Comparison of ENCODE assay signal across 1 cellular context in the genomic region with DNA sequence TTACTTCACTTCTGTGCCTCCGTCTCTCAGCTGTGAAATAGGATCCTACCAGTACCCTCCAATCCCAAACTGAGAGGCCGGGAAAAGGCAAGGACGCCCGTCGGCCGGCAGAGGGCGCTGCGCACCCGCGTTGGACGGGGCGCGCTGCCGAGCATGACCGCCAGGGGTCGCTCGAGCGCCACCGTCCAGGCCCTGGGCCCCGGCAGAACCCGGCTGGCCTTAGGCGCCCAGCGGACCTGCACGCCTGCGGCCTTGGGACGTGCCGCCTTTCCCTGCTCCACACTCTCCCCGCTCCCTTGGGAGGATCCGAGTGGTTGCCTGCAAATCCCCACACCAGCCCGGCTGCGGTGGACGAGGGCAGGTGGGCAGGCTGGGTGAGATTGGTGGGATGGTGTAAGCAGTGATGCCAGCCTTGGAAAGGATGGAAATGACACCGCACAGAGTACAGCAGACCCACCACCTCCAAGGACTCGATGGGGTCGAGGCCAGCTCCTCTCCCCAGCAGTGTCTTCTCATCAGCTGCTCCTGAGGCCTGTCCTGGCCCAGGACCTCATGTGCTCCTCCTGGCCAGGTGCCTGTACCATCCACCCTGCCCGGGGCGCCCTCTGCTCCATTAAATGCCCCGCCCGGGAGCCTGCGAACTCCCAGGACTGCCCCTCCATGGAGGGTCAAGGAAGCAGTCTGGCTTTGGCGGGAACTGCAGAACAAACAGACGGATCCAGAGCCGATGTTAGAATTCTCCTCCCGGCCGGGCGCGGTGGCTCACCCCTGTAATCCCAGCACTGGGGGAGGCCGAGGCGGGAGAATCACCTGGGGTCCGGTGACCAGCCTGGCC.
TF ChIP-seq lines count a peak whose summit lies in the region.

No MANE protein-coding gene starts in this region.

TF ChIP-seq in HepG2, 621 proteins besides CTCF, POLR2A, EP300 and RAD21 (continued from another document and continues in another):
- TF ChIP-seq, protein P1, sequence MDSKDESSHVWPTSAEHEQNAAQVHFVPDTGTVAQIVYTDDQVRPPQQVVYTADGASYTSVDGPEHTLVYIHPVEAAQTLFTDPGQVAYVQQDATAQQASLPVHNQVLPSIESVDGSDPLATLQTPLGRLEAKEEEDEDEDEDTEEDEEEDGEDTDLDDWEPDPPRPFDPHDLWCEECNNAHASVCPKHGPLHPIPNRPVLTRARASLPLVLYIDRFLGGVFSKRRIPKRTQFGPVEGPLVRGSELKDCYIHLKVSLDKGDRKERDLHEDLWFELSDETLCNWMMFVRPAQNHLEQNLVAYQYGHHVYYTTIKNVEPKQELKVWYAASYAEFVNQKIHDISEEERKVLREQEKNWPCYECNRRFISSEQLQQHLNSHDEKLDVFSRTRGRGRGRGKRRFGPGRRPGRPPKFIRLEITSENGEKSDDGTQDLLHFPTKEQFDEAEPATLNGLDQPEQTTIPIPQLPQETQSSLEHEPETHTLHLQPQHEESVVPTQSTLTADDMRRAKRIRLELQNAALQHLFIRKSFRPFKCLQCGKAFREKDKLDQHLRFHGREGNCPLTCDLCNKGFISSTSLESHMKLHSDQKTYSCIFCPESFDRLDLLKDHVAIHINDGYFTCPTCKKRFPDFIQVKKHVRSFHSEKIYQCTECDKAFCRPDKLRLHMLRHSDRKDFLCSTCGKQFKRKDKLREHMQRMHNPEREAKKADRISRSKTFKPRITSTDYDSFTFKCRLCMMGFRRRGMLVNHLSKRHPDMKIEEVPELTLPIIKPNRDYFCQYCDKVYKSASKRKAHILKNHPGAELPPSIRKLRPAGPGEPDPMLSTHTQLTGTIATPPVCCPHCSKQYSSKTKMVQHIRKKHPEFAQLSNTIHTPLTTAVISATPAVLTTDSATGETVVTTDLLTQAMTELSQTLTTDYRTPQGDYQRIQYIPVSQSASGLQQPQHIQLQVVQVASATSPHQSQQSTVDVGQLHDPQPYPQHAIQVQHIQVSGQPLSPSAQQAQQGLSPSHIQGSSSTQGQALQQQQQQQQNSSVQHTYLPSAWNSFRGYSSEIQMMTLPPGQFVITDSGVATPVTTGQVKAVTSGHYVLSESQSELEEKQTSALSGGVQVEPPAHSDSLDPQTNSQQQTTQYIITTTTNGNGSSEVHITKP (CRISPR knock-in tag; IDR thresholded peaks at IDR 0.05; ENCODE audit: low read depth): peak; percentile 28; the same call in 1 of the 2 replicates
- TF ChIP-seq, protein P2, sequence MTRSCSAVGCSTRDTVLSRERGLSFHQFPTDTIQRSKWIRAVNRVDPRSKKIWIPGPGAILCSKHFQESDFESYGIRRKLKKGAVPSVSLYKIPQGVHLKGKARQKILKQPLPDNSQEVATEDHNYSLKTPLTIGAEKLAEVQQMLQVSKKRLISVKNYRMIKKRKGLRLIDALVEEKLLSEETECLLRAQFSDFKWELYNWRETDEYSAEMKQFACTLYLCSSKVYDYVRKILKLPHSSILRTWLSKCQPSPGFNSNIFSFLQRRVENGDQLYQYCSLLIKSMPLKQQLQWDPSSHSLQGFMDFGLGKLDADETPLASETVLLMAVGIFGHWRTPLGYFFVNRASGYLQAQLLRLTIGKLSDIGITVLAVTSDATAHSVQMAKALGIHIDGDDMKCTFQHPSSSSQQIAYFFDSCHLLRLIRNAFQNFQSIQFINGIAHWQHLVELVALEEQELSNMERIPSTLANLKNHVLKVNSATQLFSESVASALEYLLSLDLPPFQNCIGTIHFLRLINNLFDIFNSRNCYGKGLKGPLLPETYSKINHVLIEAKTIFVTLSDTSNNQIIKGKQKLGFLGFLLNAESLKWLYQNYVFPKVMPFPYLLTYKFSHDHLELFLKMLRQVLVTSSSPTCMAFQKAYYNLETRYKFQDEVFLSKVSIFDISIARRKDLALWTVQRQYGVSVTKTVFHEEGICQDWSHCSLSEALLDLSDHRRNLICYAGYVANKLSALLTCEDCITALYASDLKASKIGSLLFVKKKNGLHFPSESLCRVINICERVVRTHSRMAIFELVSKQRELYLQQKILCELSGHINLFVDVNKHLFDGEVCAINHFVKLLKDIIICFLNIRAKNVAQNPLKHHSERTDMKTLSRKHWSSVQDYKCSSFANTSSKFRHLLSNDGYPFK (CRISPR knock-in tag; IDR thresholded peaks at IDR 0.05; ENCODE audit: borderline replicate concordance): no peak
- TF ChIP-seq SMC3 (IDR thresholded peaks at IDR 0.05; ENCODE audit: low read length) (peak; percentile 83; the same call in 1 of the 2 replicates), SIX1 (CRISPR knock-in tag; IDR thresholded peaks at IDR 0.05; ENCODE audit: borderline replicate concordance) (peak; percentile 66; the same call in 1 of the 2 replicates), ZNF619 (CRISPR knock-in tag; IDR thresholded peaks at IDR 0.05) (no peak; the same call in 1 of the 2 replicates), NFE2 (CRISPR knock-in tag; IDR thresholded peaks at IDR 0.05) (no peak), ATF7 (IDR thresholded peaks at IDR 0.05) (no peak), ATF7 (CRISPR knock-in tag; IDR thresholded peaks at IDR 0.05) (0 out of 2 replicates have a peak, but pooled peaks have one; percentile 25), GABPA (IDR thresholded peaks at IDR 0.05; ENCODE audit: low read depth, low read length) (no peak), GABPA (CRISPR knock-in tag; IDR thresholded peaks at IDR 0.05; ENCODE audit: low read depth) (no peak), ZFP37 (CRISPR knock-in tag; IDR thresholded peaks at IDR 0.05; ENCODE audit: borderline replicate concordance) (no peak), PAX8 (CRISPR knock-in tag; IDR thresholded peaks at IDR 0.05; ENCODE audit: borderline replicate concordance) (0 out of 2 replicates have a peak, but pooled peaks have one; percentile 27), ZNF761 (CRISPR knock-in tag; conservative IDR thresholded peaks at IDR 0.05) (peak; percentile 2; the same call in 1 of the 2 replicates), CENPX (CRISPR knock-in tag; IDR thresholded peaks at IDR 0.05) (no peak), AHR (CRISPR knock-in tag; IDR thresholded peaks at IDR 0.05) (no peak; the same call in 1 of the 2 replicates), ZNF703 (CRISPR knock-in tag; IDR thresholded peaks at IDR 0.05; ENCODE audit: borderline replicate concordance) (no peak), TOE1 (CRISPR knock-in tag; IDR thresholded peaks at IDR 0.05) (no peak), ISL2 (CRISPR knock-in tag; IDR thresholded peaks at IDR 0.05) (peak; percentile 40; the same call in 1 of the 2 replicates), ZNF558 (CRISPR knock-in tag; IDR thresholded peaks at IDR 0.05; ENCODE audit: borderline replicate concordance) (no peak), MBNL3 (CRISPR knock-in tag; conservative IDR thresholded peaks at IDR 0.05) (no peak), ARNT (IDR thresholded peaks at IDR 0.05) (no peak)
- TF ChIP-seq, protein P3, sequence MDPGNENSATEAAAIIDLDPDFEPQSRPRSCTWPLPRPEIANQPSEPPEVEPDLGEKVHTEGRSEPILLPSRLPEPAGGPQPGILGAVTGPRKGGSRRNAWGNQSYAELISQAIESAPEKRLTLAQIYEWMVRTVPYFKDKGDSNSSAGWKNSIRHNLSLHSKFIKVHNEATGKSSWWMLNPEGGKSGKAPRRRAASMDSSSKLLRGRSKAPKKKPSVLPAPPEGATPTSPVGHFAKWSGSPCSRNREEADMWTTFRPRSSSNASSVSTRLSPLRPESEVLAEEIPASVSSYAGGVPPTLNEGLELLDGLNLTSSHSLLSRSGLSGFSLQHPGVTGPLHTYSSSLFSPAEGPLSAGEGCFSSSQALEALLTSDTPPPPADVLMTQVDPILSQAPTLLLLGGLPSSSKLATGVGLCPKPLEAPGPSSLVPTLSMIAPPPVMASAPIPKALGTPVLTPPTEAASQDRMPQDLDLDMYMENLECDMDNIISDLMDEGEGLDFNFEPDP (CRISPR knock-in tag; conservative IDR thresholded peaks at IDR 0.05): no peak
- TF ChIP-seq, protein P4, sequence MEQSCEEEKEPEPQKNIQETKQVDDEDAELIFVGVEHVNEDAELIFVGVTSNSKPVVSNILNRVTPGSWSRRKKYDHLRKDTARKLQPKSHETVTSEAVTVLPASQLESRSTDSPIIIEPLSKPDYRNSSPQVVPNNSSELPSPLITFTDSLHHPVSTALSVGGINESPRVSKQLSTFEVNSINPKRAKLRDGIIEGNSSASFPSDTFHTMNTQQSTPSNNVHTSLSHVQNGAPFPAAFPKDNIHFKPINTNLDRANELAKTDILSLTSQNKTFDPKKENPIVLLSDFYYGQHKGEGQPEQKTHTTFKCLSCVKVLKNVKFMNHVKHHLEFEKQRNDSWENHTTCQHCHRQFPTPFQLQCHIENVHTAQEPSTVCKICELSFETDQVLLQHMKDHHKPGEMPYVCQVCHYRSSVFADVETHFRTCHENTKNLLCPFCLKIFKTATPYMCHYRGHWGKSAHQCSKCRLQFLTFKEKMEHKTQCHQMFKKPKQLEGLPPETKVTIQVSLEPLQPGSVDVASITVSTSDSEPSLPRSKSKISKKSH (CRISPR knock-in tag; IDR thresholded peaks at IDR 0.05; ENCODE audit: borderline replicate concordance): no peak
- TF ChIP-seq, protein P5, sequence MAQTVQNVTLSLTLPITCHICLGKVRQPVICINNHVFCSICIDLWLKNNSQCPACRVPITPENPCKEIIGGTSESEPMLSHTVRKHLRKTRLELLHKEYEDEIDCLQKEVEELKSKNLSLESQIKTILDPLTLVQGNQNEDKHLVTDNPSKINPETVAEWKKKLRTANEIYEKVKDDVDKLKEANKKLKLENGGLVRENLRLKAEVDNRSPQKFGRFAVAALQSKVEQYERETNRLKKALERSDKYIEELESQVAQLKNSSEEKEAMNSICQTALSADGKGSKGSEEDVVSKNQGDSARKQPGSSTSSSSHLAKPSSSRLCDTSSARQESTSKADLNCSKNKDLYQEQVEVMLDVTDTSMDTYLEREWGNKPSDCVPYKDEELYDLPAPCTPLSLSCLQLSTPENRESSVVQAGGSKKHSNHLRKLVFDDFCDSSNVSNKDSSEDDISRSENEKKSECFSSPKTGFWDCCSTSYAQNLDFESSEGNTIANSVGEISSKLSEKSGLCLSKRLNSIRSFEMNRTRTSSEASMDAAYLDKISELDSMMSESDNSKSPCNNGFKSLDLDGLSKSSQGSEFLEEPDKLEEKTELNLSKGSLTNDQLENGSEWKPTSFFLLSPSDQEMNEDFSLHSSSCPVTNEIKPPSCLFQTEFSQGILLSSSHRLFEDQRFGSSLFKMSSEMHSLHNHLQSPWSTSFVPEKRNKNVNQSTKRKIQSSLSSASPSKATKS (CRISPR knock-in tag; IDR thresholded peaks at IDR 0.05): no peak
- TF ChIP-seq, protein P6, sequence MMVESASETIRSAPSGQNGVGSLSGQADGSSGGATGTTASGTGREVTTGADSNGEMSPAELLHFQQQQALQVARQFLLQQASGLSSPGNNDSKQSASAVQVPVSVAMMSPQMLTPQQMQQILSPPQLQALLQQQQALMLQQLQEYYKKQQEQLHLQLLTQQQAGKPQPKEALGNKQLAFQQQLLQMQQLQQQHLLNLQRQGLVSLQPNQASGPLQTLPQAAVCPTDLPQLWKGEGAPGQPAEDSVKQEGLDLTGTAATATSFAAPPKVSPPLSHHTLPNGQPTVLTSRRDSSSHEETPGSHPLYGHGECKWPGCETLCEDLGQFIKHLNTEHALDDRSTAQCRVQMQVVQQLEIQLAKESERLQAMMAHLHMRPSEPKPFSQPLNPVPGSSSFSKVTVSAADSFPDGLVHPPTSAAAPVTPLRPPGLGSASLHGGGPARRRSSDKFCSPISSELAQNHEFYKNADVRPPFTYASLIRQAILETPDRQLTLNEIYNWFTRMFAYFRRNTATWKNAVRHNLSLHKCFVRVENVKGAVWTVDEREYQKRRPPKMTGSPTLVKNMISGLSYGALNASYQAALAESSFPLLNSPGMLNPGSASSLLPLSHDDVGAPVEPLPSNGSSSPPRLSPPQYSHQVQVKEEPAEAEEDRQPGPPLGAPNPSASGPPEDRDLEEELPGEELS (CRISPR knock-in tag; IDR thresholded peaks at IDR 0.05): peak; percentile 13; the same call in 1 of the 2 replicates
- TF ChIP-seq, protein P7, sequence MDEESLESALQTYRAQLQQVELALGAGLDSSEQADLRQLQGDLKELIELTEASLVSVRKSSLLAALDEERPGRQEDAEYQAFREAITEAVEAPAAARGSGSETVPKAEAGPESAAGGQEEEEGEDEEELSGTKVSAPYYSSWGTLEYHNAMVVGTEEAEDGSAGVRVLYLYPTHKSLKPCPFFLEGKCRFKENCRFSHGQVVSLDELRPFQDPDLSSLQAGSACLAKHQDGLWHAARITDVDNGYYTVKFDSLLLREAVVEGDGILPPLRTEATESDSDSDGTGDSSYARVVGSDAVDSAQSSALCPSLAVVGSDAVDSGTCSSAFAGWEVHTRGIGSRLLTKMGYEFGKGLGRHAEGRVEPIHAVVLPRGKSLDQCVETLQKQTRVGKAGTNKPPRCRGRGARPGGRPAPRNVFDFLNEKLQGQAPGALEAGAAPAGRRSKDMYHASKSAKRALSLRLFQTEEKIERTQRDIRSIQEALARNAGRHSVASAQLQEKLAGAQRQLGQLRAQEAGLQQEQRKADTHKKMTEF (CRISPR knock-in tag; IDR thresholded peaks at IDR 0.05): peak; percentile 84
- TF ChIP-seq, protein P8, sequence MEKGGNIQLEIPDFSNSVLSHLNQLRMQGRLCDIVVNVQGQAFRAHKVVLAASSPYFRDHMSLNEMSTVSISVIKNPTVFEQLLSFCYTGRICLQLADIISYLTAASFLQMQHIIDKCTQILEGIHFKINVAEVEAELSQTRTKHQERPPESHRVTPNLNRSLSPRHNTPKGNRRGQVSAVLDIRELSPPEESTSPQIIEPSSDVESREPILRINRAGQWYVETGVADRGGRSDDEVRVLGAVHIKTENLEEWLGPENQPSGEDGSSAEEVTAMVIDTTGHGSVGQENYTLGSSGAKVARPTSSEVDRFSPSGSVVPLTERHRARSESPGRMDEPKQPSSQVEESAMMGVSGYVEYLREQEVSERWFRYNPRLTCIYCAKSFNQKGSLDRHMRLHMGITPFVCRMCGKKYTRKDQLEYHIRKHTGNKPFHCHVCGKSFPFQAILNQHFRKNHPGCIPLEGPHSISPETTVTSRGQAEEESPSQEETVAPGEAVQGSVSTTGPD (CRISPR knock-in tag; IDR thresholded peaks at IDR 0.05): no peak
- TF ChIP-seq, protein P9, sequence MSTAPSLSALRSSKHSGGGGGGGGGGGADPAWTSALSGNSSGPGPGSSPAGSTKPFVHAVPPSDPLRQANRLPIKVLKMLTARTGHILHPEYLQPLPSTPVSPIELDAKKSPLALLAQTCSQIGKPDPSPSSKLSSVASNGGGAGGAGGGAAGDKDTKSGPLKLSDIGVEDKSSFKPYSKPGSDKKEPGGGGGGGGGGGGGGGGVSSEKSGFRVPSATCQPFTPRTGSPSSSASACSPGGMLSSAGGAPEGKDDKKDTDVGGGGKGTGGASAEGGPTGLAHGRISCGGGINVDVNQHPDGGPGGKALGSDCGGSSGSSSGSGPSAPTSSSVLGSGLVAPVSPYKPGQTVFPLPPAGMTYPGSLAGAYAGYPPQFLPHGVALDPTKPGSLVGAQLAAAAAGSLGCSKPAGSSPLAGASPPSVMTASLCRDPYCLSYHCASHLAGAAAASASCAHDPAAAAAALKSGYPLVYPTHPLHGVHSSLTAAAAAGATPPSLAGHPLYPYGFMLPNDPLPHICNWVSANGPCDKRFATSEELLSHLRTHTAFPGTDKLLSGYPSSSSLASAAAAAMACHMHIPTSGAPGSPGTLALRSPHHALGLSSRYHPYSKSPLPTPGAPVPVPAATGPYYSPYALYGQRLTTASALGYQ (CRISPR knock-in tag; IDR thresholded peaks at IDR 0.05): no peak
- TF ChIP-seq, protein P10, sequence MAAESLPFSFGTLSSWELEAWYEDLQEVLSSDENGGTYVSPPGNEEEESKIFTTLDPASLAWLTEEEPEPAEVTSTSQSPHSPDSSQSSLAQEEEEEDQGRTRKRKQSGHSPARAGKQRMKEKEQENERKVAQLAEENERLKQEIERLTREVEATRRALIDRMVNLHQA (CRISPR knock-in tag; IDR thresholded peaks at IDR 0.05): no peak
